1 cellular context compared by ENCODE assay signal in the genomic region with DNA sequence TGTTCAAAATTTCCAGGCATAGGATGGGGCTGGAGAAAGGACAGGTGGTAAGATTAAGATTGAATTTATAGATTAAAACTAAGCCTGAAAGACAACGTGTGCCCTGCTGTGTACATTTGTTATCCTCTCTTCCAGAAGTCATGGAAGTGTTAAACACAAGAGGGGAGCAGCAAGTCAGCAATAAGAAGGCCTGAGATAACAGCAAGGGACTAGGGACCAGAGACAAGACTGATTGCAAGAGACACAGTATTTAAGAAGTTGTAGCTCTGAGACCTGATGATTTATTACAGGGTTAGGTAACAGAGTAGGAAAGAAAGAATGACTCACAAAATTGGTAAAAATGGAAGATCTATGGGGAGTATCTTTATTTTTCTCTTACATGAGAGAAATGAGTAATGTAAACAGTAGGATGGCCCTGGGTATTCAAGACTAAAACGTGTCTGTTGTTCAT.
A peak's percentile ranks its signal among the peaks of the same experiment; 100 is the strongest.
TF ChIP-seq lines count a peak whose summit lies in the region.

No MANE protein-coding gene starts in this region.

TF ChIP-seq in K562, 482 proteins besides CTCF, POLR2A, EP300 and RAD21 (continued from another document):
- TF ChIP-seq, protein P1, sequence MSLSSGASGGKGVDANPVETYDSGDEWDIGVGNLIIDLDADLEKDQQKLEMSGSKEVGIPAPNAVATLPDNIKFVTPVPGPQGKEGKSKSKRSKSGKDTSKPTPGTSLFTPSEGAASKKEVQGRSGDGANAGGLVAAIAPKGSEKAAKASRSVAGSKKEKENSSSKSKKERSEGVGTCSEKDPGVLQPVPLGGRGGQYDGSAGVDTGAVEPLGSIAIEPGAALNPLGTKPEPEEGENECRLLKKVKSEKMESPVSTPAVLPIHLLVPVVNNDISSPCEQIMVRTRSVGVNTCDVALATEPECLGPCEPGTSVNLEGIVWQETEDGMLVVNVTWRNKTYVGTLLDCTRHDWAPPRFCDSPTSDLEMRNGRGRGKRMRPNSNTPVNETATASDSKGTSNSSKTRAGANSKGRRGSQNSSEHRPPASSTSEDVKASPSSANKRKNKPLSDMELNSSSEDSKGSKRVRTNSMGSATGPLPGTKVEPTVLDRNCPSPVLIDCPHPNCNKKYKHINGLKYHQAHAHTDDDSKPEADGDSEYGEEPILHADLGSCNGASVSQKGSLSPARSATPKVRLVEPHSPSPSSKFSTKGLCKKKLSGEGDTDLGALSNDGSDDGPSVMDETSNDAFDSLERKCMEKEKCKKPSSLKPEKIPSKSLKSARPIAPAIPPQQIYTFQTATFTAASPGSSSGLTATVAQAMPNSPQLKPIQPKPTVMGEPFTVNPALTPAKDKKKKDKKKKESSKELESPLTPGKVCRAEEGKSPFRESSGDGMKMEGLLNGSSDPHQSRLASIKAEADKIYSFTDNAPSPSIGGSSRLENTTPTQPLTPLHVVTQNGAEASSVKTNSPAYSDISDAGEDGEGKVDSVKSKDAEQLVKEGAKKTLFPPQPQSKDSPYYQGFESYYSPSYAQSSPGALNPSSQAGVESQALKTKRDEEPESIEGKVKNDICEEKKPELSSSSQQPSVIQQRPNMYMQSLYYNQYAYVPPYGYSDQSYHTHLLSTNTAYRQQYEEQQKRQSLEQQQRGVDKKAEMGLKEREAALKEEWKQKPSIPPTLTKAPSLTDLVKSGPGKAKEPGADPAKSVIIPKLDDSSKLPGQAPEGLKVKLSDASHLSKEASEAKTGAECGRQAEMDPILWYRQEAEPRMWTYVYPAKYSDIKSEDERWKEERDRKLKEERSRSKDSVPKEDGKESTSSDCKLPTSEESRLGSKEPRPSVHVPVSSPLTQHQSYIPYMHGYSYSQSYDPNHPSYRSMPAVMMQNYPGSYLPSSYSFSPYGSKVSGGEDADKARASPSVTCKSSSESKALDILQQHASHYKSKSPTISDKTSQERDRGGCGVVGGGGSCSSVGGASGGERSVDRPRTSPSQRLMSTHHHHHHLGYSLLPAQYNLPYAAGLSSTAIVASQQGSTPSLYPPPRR (CRISPR knock-in tag; IDR thresholded peaks at IDR 0.05; ENCODE audit: borderline replicate concordance), result no peak
- TF ChIP-seq NCOA1 (IDR thresholded peaks at IDR 0.05; ENCODE audit: low read depth) (peak; percentile 28; the same call in 1 of the 2 replicates), CSDE1 (IDR thresholded peaks at IDR 0.05) (no peak), PPARD (CRISPR knock-in tag; IDR thresholded peaks at IDR 0.05) (no peak), PML (IDR thresholded peaks at IDR 0.05; ENCODE audit: low read length) (peak; percentile 67), CEBPB (tag; IDR thresholded peaks at IDR 0.05) (no peak), FOXA1 (IDR thresholded peaks at IDR 0.05; ENCODE audit: borderline replicate concordance) (no peak), MTA2 (IDR thresholded peaks at IDR 0.05; ENCODE audit: low read depth) (peak; percentile 45; the same call in 1 of the 2 replicates), MEIS2 (IDR thresholded peaks at IDR 0.05; ENCODE audit: partially characterized antibody) (peak; percentile 92), SOX6 (IDR thresholded peaks at IDR 0.05) (peak; percentile 46; the same call in 1 of the 2 replicates), POLR2AphosphoS5 (IDR thresholded peaks at IDR 0.05; ENCODE audit: control insufficient read depth, insufficient read depth, low read depth, low read length) (peak; percentile 85), NFIC (IDR thresholded peaks at IDR 0.05) (peak; percentile 57), ARID1B (IDR thresholded peaks at IDR 0.05) (peak; percentile 86), EP400 (IDR thresholded peaks at IDR 0.05) (0 out of 2 replicates have a peak, but pooled peaks have one; percentile 14), CBFA2T2 (conservative IDR thresholded peaks at IDR 0.05) (peak; percentile 84), ATF7 (IDR thresholded peaks at IDR 0.05) (no peak), DPF2 (IDR thresholded peaks at IDR 0.05) (peak; percentile 78), STAT5A (IDR thresholded peaks at IDR 0.05; ENCODE audit: borderline replicate concordance, low read length) (peak; percentile 72), NCOR1 (IDR thresholded peaks at IDR 0.05) (peak; percentile 76), TEAD4 (IDR thresholded peaks at IDR 0.05; ENCODE audit: low read length) (peak; percentile 86), TEAD4 (CRISPR knock-in tag; IDR thresholded peaks at IDR 0.05; ENCODE audit: borderline replicate concordance) (no peak), NCOA2 (IDR thresholded peaks at IDR 0.05; ENCODE audit: partially characterized antibody in 2 of 2) (no peak), KLF16 (IDR thresholded peaks at IDR 0.05) (peak; percentile 40; the same call in 1 of the 2 replicates), JUND (IDR thresholded peaks at IDR 0.05; ENCODE audit: borderline replicate concordance, low read depth, low read length) (peak; percentile 25; the same call in 1 of the 2 replicates), JUND (tag; IDR thresholded peaks at IDR 0.05; ENCODE audit: borderline replicate concordance, low read depth, low read length) (0 out of 3 replicates have a peak, but pooled peaks have one; percentile 16), KDM1A (IDR thresholded peaks at IDR 0.05) (peak; percentile 36 to 42; a peak in 2 of 4 replicates), ZNF707 (CRISPR knock-in tag; conservative IDR thresholded peaks at IDR 0.05) (no peak), NFE2 (IDR thresholded peaks at IDR 0.05; ENCODE audit: low read depth) (0 out of 2 replicates have a peak, but pooled peaks have one; percentile 12), ZKSCAN8 (CRISPR knock-in tag; IDR thresholded peaks at IDR 0.05) (peak; percentile 85; the same call in 1 of the 2 replicates), TRIM24 (IDR thresholded peaks at IDR 0.05) (peak; percentile 43 to 44; a peak in 2 of 4 replicates), TCF3 (CRISPR knock-in tag; IDR thresholded peaks at IDR 0.05) (peak; percentile 11; the same call in 1 of the 2 replicates), TAL1 (IDR thresholded peaks at IDR 0.05) (peak; percentile 83), XRCC3 (IDR thresholded peaks at IDR 0.05) (no peak), E2F3 (CRISPR knock-in tag; IDR thresholded peaks at IDR 0.05) (no peak), ZNF507 (tag; conservative IDR thresholded peaks at IDR 0.05) (no peak), CREM (IDR thresholded peaks at IDR 0.05; ENCODE audit: low read depth) (0 out of 2 replicates have a peak, but pooled peaks have one; percentile 11), POLR2G (IDR thresholded peaks at IDR 0.05; ENCODE audit: low read depth, low read length) (no peak), CBFA2T3 (IDR thresholded peaks at IDR 0.05) (peak; percentile 92), ASH1L (IDR thresholded peaks at IDR 0.05; ENCODE audit: borderline replicate concordance, low read depth, partially characterized antibody) (no peak), FOXA3 (CRISPR knock-in tag; conservative IDR thresholded peaks at IDR 0.05 in 1 of 2, IDR thresholded peaks at IDR 0.05 in 1 of 2) (no peak; a peak in 1 of 4 replicates)
- TF ChIP-seq, protein P2, sequence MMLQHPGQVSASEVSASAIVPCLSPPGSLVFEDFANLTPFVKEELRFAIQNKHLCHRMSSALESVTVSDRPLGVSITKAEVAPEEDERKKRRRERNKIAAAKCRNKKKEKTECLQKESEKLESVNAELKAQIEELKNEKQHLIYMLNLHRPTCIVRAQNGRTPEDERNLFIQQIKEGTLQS (IDR thresholded peaks at IDR 0.05), result peak; percentile 47; the same call in 1 of the 2 replicates
- TF ChIP-seq, protein P2 (CRISPR knock-in tag; conservative IDR thresholded peaks at IDR 0.05), result no peak
- TF ChIP-seq, protein P3, sequence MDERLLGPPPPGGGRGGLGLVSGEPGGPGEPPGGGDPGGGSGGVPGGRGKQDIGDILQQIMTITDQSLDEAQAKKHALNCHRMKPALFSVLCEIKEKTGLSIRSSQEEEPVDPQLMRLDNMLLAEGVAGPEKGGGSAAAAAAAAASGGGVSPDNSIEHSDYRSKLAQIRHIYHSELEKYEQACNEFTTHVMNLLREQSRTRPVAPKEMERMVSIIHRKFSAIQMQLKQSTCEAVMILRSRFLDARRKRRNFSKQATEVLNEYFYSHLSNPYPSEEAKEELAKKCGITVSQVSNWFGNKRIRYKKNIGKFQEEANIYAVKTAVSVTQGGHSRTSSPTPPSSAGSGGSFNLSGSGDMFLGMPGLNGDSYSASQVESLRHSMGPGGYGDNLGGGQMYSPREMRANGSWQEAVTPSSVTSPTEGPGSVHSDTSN (CRISPR knock-in tag; IDR thresholded peaks at IDR 0.05; ENCODE audit: low read depth), result no peak
- TF ChIP-seq, protein P3 (tag; conservative IDR thresholded peaks at IDR 0.05; ENCODE audit: low read depth), result peak; percentile 91
- TF ChIP-seq, protein P4, sequence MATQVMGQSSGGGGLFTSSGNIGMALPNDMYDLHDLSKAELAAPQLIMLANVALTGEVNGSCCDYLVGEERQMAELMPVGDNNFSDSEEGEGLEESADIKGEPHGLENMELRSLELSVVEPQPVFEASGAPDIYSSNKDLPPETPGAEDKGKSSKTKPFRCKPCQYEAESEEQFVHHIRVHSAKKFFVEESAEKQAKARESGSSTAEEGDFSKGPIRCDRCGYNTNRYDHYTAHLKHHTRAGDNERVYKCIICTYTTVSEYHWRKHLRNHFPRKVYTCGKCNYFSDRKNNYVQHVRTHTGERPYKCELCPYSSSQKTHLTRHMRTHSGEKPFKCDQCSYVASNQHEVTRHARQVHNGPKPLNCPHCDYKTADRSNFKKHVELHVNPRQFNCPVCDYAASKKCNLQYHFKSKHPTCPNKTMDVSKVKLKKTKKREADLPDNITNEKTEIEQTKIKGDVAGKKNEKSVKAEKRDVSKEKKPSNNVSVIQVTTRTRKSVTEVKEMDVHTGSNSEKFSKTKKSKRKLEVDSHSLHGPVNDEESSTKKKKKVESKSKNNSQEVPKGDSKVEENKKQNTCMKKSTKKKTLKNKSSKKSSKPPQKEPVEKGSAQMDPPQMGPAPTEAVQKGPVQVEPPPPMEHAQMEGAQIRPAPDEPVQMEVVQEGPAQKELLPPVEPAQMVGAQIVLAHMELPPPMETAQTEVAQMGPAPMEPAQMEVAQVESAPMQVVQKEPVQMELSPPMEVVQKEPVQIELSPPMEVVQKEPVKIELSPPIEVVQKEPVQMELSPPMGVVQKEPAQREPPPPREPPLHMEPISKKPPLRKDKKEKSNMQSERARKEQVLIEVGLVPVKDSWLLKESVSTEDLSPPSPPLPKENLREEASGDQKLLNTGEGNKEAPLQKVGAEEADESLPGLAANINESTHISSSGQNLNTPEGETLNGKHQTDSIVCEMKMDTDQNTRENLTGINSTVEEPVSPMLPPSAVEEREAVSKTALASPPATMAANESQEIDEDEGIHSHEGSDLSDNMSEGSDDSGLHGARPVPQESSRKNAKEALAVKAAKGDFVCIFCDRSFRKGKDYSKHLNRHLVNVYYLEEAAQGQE (CRISPR knock-in tag; IDR thresholded peaks at IDR 0.05; ENCODE audit: low read depth), result no peak
- TF ChIP-seq, protein P5, sequence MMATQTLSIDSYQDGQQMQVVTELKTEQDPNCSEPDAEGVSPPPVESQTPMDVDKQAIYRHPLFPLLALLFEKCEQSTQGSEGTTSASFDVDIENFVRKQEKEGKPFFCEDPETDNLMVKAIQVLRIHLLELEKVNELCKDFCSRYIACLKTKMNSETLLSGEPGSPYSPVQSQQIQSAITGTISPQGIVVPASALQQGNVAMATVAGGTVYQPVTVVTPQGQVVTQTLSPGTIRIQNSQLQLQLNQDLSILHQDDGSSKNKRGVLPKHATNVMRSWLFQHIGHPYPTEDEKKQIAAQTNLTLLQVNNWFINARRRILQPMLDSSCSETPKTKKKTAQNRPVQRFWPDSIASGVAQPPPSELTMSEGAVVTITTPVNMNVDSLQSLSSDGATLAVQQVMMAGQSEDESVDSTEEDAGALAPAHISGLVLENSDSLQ (IDR thresholded peaks at IDR 0.05), result peak; percentile 80
- TF ChIP-seq, protein P6, sequence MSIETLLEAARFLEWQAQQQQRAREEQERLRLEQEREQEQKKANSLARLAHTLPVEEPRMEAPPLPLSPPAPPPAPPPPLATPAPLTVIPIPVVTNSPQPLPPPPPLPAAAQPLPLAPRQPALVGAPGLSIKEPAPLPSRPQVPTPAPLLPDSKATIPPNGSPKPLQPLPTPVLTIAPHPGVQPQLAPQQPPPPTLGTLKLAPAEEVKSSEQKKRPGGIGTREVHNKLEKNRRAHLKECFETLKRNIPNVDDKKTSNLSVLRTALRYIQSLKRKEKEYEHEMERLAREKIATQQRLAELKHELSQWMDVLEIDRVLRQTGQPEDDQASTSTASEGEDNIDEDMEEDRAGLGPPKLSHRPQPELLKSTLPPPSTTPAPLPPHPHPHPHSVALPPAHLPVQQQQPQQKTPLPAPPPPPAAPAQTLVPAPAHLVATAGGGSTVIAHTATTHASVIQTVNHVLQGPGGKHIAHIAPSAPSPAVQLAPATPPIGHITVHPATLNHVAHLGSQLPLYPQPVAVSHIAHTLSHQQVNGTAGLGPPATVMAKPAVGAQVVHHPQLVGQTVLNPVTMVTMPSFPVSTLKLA (conservative IDR thresholded peaks at IDR 0.05), result 0 out of 4 replicates have a peak, but pooled peaks of 1 of the 2 experiments have one; percentile 35
- TF ChIP-seq, protein P7, sequence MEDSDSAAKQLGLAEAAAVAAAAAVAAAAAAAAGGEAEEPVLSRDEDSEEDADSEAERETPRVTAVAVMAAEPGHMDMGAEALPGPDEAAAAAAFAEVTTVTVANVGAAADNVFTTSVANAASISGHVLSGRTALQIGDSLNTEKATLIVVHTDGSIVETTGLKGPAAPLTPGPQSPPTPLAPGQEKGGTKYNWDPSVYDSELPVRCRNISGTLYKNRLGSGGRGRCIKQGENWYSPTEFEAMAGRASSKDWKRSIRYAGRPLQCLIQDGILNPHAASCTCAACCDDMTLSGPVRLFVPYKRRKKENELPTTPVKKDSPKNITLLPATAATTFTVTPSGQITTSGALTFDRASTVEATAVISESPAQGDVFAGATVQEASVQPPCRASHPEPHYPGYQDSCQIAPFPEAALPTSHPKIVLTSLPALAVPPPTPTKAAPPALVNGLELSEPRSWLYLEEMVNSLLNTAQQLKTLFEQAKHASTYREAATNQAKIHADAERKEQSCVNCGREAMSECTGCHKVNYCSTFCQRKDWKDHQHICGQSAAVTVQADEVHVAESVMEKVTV (CRISPR knock-in tag; IDR thresholded peaks at IDR 0.05), result no peak
